19 cellular contexts compared by ENCODE assay signal in the genomic region with DNA sequence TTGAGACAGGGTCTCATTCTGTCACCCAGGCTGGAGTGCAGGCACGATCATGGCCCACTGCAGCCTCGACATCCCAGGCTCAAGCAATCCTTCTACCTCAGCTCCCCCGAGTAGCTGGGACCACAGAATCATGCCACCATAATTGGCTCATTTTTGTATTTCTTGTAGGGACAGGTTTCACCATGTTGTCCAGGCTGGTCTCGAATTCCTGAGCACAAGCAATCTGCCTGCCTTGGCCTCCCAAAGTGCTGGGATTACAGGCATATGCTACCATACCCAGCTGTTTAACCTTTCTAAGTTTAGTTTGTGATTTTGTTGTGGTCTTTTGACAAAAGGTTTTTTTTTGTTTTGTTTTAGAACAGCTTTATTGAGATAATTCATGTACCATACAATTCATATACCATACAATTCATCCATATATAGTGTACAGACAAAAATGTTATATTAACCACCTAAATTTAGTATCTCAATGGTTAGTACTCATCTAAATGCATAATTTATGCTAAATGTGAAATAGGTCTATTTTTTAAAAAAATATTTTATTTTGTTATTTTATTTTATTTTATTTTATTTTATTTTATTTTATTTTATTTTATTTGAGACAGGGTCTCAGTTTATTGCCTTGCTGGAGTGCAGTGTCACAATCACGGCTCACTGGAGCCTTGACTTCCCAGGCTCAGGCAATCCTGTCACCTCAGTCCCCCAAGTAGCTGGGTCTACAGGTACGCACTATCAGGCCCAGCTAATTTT. TPM values are rescaled to one million over a fixed set of nuclear protein-coding genes. Genes with fewer than 3 reads are reported as not detected.
DNase-seq lines count a peak whose midpoint lies in the region; ATAC-seq, FAIRE-seq and TF ChIP-seq lines count a peak whose summit lies in the region.
"Had no signal": no experiment of that assay in that cellular context is flagged by ENCODE, and none has a peak within 500 bp of the region (broad histone marks: within the 10 kb centered on the region; RNA-seq: fewer than 3 reads in every experiment).

No MANE protein-coding gene starts in this region.

- no peak for DNase-seq in RCC 7860 (ENCODE audit: low spot score)
- no peak for DNase-seq in MCF 10A (ENCODE audit: unreplicated experiment)
- no peak for DNase-seq in left lung
- DNase-seq in smooth muscle cell (lab: John Stamatoyannopoulos, UW; ENCODE audit: unreplicated experiment), result no peak
- DNase-seq in GF-D8 (lab: John Stamatoyannopoulos, UW), result no peak
- DNase-seq in HTR-8/SVneo (ENCODE audit: insufficient read length, low spot score), result no peak
- DNase-seq: activated CD4-positive, CD25-positive, alpha-beta regulatory T cell treated with anti-CD3 and anti-CD28 coated beads, Interleukin-2, amount 50 U/mL, for 72 hours; DMS153; GOT3; NCI-H774; RPMI8226 had no signal

- intact Hi-C loops in MCF 10A (cut with micrococcal nuclease) (no loop called here), left lung (cut with DNase I) (no loop called here)

- no peaks in the 10 kb centered on the region for H3K9me3 Mint-ChIP-seq in MCF 10A (ENCODE audit: unreplicated experiment)
- H3K9me3 Mint-ChIP-seq: nephron; stimulated activated effector memory CD8-positive, alpha-beta T cell treated with anti-CD3 and anti-CD28 coated beads, Interleukin-12 subunit alpha, Interleukin-12 subunit beta, amount 100 ng/mL, for 72 hours; T-helper 1 cell treated with Interleukin-12 subunit alpha and Interleukin-12 subunit beta and Interleukin-4 antibody, amounts not matched to agents 30 μg/mL and 1 μg/mL, for 36 hours had no signal

- CTCF ChIA-PET in MCF 10A (lab: Yijun Ruan, JAX), result interaction anchor here (1.0 to 3.1 kb wide), 3 partner anchors 71 to 137 kb away, joined by 3 to 14 read pairs (median 3); no protein-coding TSS in a partner anchor

- H3K9me3 ChIP-seq in left lung (no peaks in the 10 kb centered on the region), smooth muscle cell (replicated peaks; ENCODE audit: low read depth) (no peaks in the 10 kb centered on the region)

- H4K20me1 ChIP-seq in smooth muscle cell (ENCODE audit: low read depth), result peaks cover 15% of the 10 kb centered on the region

- no peak overlapping the region for H3K9ac ChIP-seq in smooth muscle cell (ENCODE audit: low read depth)

- H3K27ac Mint-ChIP-seq in MCF 10A (ENCODE audit: low read depth, unreplicated experiment), result peak overlapping the region; percentile 27
- H3K27ac Mint-ChIP-seq: activated naive CD8-positive, alpha-beta T cell; stimulated activated effector memory CD8-positive, alpha-beta T cell treated with anti-CD3 and anti-CD28 coated beads, Interleukin-12 subunit alpha, Interleukin-12 subunit beta, amount 100 ng/mL, for 72 hours; T-helper 1 cell treated with Interleukin-12 subunit alpha and Interleukin-12 subunit beta and Interleukin-4 antibody, amounts not matched to agents 30 μg/mL and 1 μg/mL, for 36 hours had no signal

- H3K4me2 ChIP-seq in smooth muscle cell, result no peak overlapping the region

- H3K36me3 Mint-ChIP-seq in MCF 10A (ENCODE audit: insufficient read depth, unreplicated experiment), result peaks cover 79% of the 10 kb centered on the region

- FAIRE-seq in RCC 7860 (lab: Jason Lieb, UNC), result peak; percentile 5
- no peak for FAIRE-seq in HTR-8/SVneo (lab: Jason Lieb, UNC)

- ATAC-seq in left lung (no peak), GM21515 (IDR thresholded peaks at IDR 0.05; ENCODE audit: unreplicated experiment) (no peak), HG03025 (IDR thresholded peaks at IDR 0.05; ENCODE audit: low FRiP score, unreplicated experiment) (no peak)
- ATAC-seq: stimulated activated effector memory CD8-positive, alpha-beta T cell treated with anti-CD3 and anti-CD28 coated beads, Interleukin-12 subunit alpha, Interleukin-12 subunit beta, amount 100 ng/mL, for 72 hours had no signal

- no peaks in the 10 kb centered on the region for H3K27me3 Mint-ChIP-seq in MCF 10A (ENCODE audit: insufficient read depth, unreplicated experiment)
- H3K27me3 Mint-ChIP-seq: activated naive CD8-positive, alpha-beta T cell had no signal

- 87% methylated on average over 6 of the region's 6 CpGs for WGBS in smooth muscle cell (ENCODE audit: low lambda C conversion rate)

- H3K4me1 Mint-ChIP-seq in MCF 10A (ENCODE audit: insufficient read depth, unreplicated experiment), result peaks cover 18% of the 10 kb centered on the region

- H3K27me3 ChIP-seq in left lung (no peaks in the 10 kb centered on the region), smooth muscle cell (ENCODE audit: low read depth) (no peaks in the 10 kb centered on the region)

- peaks cover 0 to 14% of the 10 kb centered on the region in 2 donors for H3K4me1 ChIP-seq in left lung
- no peaks in the 10 kb centered on the region for H3K4me1 ChIP-seq in smooth muscle cell (ENCODE audit: low read depth)

- peak overlapping the region; percentile 24 to 80 for H3K27ac ChIP-seq in left lung
- peak overlapping the region; percentile 28 for H3K27ac ChIP-seq in smooth muscle cell (ENCODE audit: low read depth)

- TF ChIP-seq CTCF in MCF 10A (IDR thresholded peaks at IDR 0.05; ENCODE audit: unreplicated experiment) (no peak), left lung (IDR thresholded peaks at IDR 0.05) (no peak), smooth muscle cell (IDR thresholded peaks at IDR 0.05; ENCODE audit: borderline replicate concordance, insufficient read depth, poor library complexity, severe bottlenecking) (no peak)

- no peak overlapping the region for H3K4me3 Mint-ChIP-seq in MCF 10A (ENCODE audit: unreplicated experiment)
- H3K4me3 Mint-ChIP-seq: activated naive CD8-positive, alpha-beta T cell; nephron; stimulated activated effector memory CD8-positive, alpha-beta T cell treated with anti-CD3 and anti-CD28 coated beads, Interleukin-12 subunit alpha, Interleukin-12 subunit beta, amount 100 ng/mL, for 72 hours; T-helper 1 cell treated with Interleukin-12 subunit alpha and Interleukin-12 subunit beta and Interleukin-4 antibody, amounts not matched to agents 30 μg/mL and 1 μg/mL, for 36 hours had no signal

- no peak overlapping the region for H2AFZ ChIP-seq in smooth muscle cell (ENCODE audit: low read depth)

- peaks cover 0 to 79% of the 10 kb centered on the region in 2 donors for H3K36me3 ChIP-seq in left lung
- H3K36me3 ChIP-seq in smooth muscle cell (ENCODE audit: low read depth), result peaks cover 11% of the 10 kb centered on the region

- POLR2A ChIA-PET in MCF 10A (lab: Yijun Ruan, JAX), result interaction anchor here (0.9 to 1.5 kb wide), 7 partner anchors 9 to 333 kb away, joined by 3 to 25 read pairs (median 4); a partner anchor contains a TSS

- peaks cover 19% of the 10 kb centered on the region for H3K79me2 ChIP-seq in smooth muscle cell (ENCODE audit: low read depth)

- H3K4me3 ChIP-seq in left lung (no peak overlapping the region), smooth muscle cell (no peak overlapping the region)

- no TSS peak for BruUV-seq in MCF 10A (replicated peaks; lab: Mats Ljungman, UMichigan)

- no peaks in the 10 kb centered on the region for H3F3A ChIP-seq in smooth muscle cell (ENCODE audit: low read depth)

RNA-seq across cellular contexts. Expression of a gene that starts 8.9 kb away (rescaled TPM):
- total RNA-seq in MCF 10A (2022) (27.8 and 31.3 TPM in 2 replicates), left lung (10 to 100 TPM; 54.5 to 57.2 TPM), smooth muscle cell (48.9 and 53.3 TPM in 2 replicates)
- polyA plus RNA-seq in smooth muscle cell, result 28.8 and 29.8 TPM in 2 replicates

RNA-seq across cellular contexts. Expression of a gene that starts 19.2 kb away (rescaled TPM):
- total RNA-seq in MCF 10A (2022) (not detected in 2 replicates), left lung (under 1 TPM in 1 of 2 donors, not detected in 1; 0.55 TPM), smooth muscle cell (not detected in 2 replicates)
- not detected in 2 replicates for polyA plus RNA-seq in smooth muscle cell
- total RNA-seq: sciatic nerve had no signal
- polyA plus RNA-seq: BJ had no signal

RNA-seq across cellular contexts. Expression of a gene that starts 50.1 kb away (rescaled TPM):
- total RNA-seq in MCF 10A (2022) (not detected in 2 replicates), left lung (1 to 10 TPM; 1.1 to 3.4 TPM), smooth muscle cell (6.5 and 8.0 TPM in 2 replicates)
- 16.0 and 24.5 TPM in 2 replicates for polyA plus RNA-seq in smooth muscle cell
